Comparison of ENCODE assay signal across 18 cellular contexts in genomic region chr19:50537306-50537685, GRCh38. TPM values are rescaled to one million over a fixed set of nuclear protein-coding genes. Genes with fewer than 3 reads are reported as not detected.
"Had no signal": no experiment of that assay in that cellular context is flagged by ENCODE, and none has a peak within 500 bp of the region (broad histone marks: within the 10 kb centered on the region; RNA-seq: fewer than 3 reads in every experiment).

No MANE protein-coding gene starts in this region.

- H3K27me3 ChIP-seq: testis, vagina had no signal

- H3K36me3 ChIP-seq: left ventricle myocardium inferior, pancreas, vagina had no signal

- H3K4me1 Mint-ChIP-seq: activated CD4-positive, alpha-beta memory T cell treated with anti-CD3 and anti-CD28 coated beads, Interleukin-2, amount 10 ng/mL, durations not matched to agents 7 days and 5 days; activated CD4-positive, alpha-beta T cell treated with anti-CD3 and anti-CD28 coated beads, Interleukin-2, amount 10 ng/mL, durations not matched to agents 24 days and 14 days; stimulated activated effector memory CD8-positive, alpha-beta T cell treated with anti-CD3 and anti-CD28 coated beads, Interleukin-12 subunit alpha, Interleukin-12 subunit beta, amount 100 ng/mL, for 72 hours had no signal

- H3K36me3 Mint-ChIP-seq: activated naive CD8-positive, alpha-beta T cell treated with anti-CD3 and anti-CD28 coated beads, Interleukin-2, amount 10 ng/mL, durations not matched to agents 7 days and 5 days; stimulated activated effector memory CD8-positive, alpha-beta T cell treated with anti-CD3 and anti-CD28 coated beads, Interleukin-12 subunit alpha, Interleukin-12 subunit beta, amount 100 ng/mL, for 72 hours had no signal

- H3K4me3 Mint-ChIP-seq: activated CD4-positive, alpha-beta memory T cell treated with anti-CD3 and anti-CD28 coated beads, Interleukin-2, amount 10 ng/mL, durations not matched to agents 7 days and 5 days; activated CD4-positive, alpha-beta T cell treated with anti-CD3 and anti-CD28 coated beads, Interleukin-2, amount 10 ng/mL, durations not matched to agents 24 days and 14 days; activated naive CD4-positive, alpha-beta T cell treated with anti-CD3 and anti-CD28 coated beads for 36 hours; activated naive CD8-positive, alpha-beta T cell treated with anti-CD3 and anti-CD28 coated beads, Interleukin-2, amount 10 ng/mL, durations not matched to agents 7 days and 5 days; activated T-cell treated with anti-CD3 and anti-CD28 coated beads, Interleukin-2, amount 50 U/mL, for 72 hours; naive thymus-derived CD8-positive, alpha-beta T cell; stimulated activated effector memory CD8-positive, alpha-beta T cell treated with anti-CD3 and anti-CD28 coated beads, Interleukin-12 subunit alpha, Interleukin-12 subunit beta, amount 100 ng/mL, for 72 hours; stimulated activated naive CD8-positive, alpha-beta T cell treated with anti-CD3 and anti-CD28 coated beads, Interleukin-15, amount 100 ng/mL, for 72 hours had no signal

- H3K27me3 Mint-ChIP-seq: activated CD4-positive, alpha-beta T cell treated with anti-CD3 and anti-CD28 coated beads, Interleukin-2, amount 10 ng/mL, durations not matched to agents 24 days and 14 days had no signal

- H3K4me3 ChIP-seq: left ventricle myocardium inferior, pancreas, psoas muscle, testis, vagina had no signal

- H3K27ac Mint-ChIP-seq: activated CD4-positive, alpha-beta memory T cell treated with anti-CD3 and anti-CD28 coated beads, Interleukin-2, amount 10 ng/mL, durations not matched to agents 7 days and 5 days; activated CD4-positive, alpha-beta T cell treated with anti-CD3 and anti-CD28 coated beads, Interleukin-2, amount 10 ng/mL, durations not matched to agents 24 days and 14 days; activated naive CD8-positive, alpha-beta T cell treated with anti-CD3 and anti-CD28 coated beads, Interleukin-2, amount 10 ng/mL, durations not matched to agents 7 days and 5 days; activated T-cell treated with anti-CD3 and anti-CD28 coated beads, Interleukin-2, amount 50 U/mL, for 72 hours; stimulated activated effector memory CD8-positive, alpha-beta T cell treated with anti-CD3 and anti-CD28 coated beads, Interleukin-12 subunit alpha, Interleukin-12 subunit beta, amount 100 ng/mL, for 72 hours; stimulated activated naive CD8-positive, alpha-beta T cell treated with anti-CD3 and anti-CD28 coated beads, Interleukin-15, amount 100 ng/mL, for 72 hours had no signal

- H3K9me3 ChIP-seq: pancreas, psoas muscle, testis, vagina had no signal

- H3K27ac ChIP-seq: left ventricle myocardium inferior, pancreas, psoas muscle, testis, vagina had no signal

- H3K4me1 ChIP-seq: pancreas, psoas muscle, testis, vagina had no signal

RNA-seq across cellular contexts. Expression of gene ASPDH, which starts 23.6 kb away (rescaled TPM):
- total RNA-seq: activated CD4-positive, alpha-beta memory T cell treated with anti-CD3 and anti-CD28 coated beads, Interleukin-2, amount 10 ng/mL, durations not matched to agents 7 days and 5 days; activated CD4-positive, alpha-beta T cell treated with anti-CD3 and anti-CD28 coated beads, Interleukin-2, amount 10 ng/mL, durations not matched to agents 24 days and 14 days; activated naive CD4-positive, alpha-beta T cell treated with anti-CD3 and anti-CD28 coated beads for 36 hours; activated naive CD8-positive, alpha-beta T cell treated with anti-CD3 and anti-CD28 coated beads, Interleukin-2, amount 10 ng/mL, durations not matched to agents 7 days and 5 days; activated T-cell treated with anti-CD3 and anti-CD28 coated beads, Interleukin-2, amount 50 U/mL, for 72 hours; fibroblast of lung; glomerular endothelial cell; left ventricle myocardium inferior; lung microvascular endothelial cell; naive thymus-derived CD8-positive, alpha-beta T cell; psoas muscle; right cardiac atrium; skeletal muscle tissue; testis; vagina had no signal
- polyA plus RNA-seq: fibroblast of lung, psoas muscle, right cardiac atrium had no signal

RNA-seq across cellular contexts. Expression of gene LRRC4B, which starts 30.9 kb away (rescaled TPM):
- total RNA-seq: activated CD4-positive, alpha-beta memory T cell treated with anti-CD3 and anti-CD28 coated beads, Interleukin-2, amount 10 ng/mL, durations not matched to agents 7 days and 5 days; activated naive CD4-positive, alpha-beta T cell treated with anti-CD3 and anti-CD28 coated beads for 36 hours; activated naive CD8-positive, alpha-beta T cell treated with anti-CD3 and anti-CD28 coated beads, Interleukin-2, amount 10 ng/mL, durations not matched to agents 7 days and 5 days; glomerular endothelial cell; lung microvascular endothelial cell; naive thymus-derived CD8-positive, alpha-beta T cell had no signal
- polyA plus RNA-seq: naive thymus-derived CD8-positive, alpha-beta T cell had no signal
